Comparison of ENCODE assay signal across 12 cellular contexts in the genomic region with DNA sequence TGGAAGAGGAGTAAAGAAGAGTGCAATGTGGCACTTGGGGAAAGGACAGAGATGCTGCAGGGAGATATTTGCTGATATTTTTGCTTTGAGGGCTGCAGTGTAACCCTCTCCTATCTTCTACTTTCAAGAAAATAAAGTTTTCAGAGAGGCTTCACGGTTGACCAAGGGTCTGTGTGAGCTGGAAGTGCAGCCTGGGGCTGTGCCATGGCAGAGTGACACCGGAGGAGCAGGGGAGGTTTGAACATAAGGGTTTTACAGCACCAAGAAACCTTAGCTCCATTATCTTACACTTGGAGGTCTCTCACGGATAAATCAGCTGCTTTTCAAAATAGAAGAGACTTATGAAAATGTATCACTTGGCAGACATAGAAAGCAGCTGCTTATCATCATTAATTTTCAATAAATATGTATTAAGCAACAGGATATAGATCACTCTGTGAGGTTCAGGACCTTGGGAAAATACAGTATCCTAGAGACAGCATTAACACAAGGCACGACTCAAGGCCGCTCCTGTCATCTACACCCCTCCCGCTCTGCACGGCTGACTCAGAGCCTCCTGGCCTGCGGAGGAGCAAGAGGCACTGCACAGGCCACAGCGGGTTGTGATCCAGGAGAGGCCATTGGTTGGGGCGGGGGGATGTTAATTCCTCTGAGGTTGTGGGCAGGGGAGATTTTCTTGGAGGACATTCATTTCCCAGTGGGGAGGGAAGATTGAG.
A peak's percentile ranks its signal among the peaks of the same experiment; 100 is the strongest.
DNase-seq lines count a peak whose midpoint lies in the region; TF ChIP-seq lines count a peak whose summit lies in the region.
"Had no signal": no experiment of that assay in that cellular context is flagged by ENCODE, and none has a peak within 500 bp of the region (broad histone marks: within the 10 kb centered on the region; RNA-seq: fewer than 3 reads in every experiment).

No MANE protein-coding gene starts in this region.

- TF ChIP-seq POLR2A in breast epithelium (IDR thresholded peaks at IDR 0.05): no peak

- no peaks in the 10 kb centered on the region for H3K27me3 ChIP-seq in breast epithelium

- intact Hi-C loops in breast epithelium (cut with DNase I; ENCODE audit: low total_unique reads): no loop called here

- H3K4me1 Mint-ChIP-seq in HFFc6 (ENCODE audit: low read depth): peaks cover 34% of the 10 kb centered on the region
- H3K4me1 Mint-ChIP-seq: naive B cell had no signal

- peaks cover 2% of the 10 kb centered on the region; the same call in 1 of the 2 replicates for H3K27me3 Mint-ChIP-seq in HFFc6 (ENCODE audit: insufficient read depth)
- H3K27me3 Mint-ChIP-seq: naive B cell had no signal

- H3K36me3 Mint-ChIP-seq in HFFc6 (ENCODE audit: low read depth): no peaks in the 10 kb centered on the region
- H3K36me3 Mint-ChIP-seq: naive B cell had no signal

- no peak overlapping the region for H3K27ac Mint-ChIP-seq in HFFc6
- H3K27ac Mint-ChIP-seq: naive B cell had no signal

- H3K4me1 ChIP-seq in breast epithelium: peaks cover 0 to 4% of the 10 kb centered on the region in 2 donors

- H3K9me3 Mint-ChIP-seq in HFFc6: no peaks in the 10 kb centered on the region

- H3K27ac ChIP-seq in breast epithelium: peak overlapping the region; percentile 65 to 82

- H3K4me3 ChIP-seq in breast epithelium: no peak overlapping the region

- DNase-seq in HFFc6: peak; percentile 75
- no peak for DNase-seq in breast epithelium (ENCODE audit: low spot score in 2 of 2)
- peak; percentile 75 for DNase-seq in islet precursor cell
- DNase-seq in smooth muscle cell of the brain vasculature (ENCODE audit: low read depth, low spot score): peak; percentile 73
- DNase-seq in CD1c-positive myeloid dendritic cell (ENCODE audit: extremely low spot score): no peak
- no peak for DNase-seq in NCI-H345 treated with DMSO at 0.1 percent for 48 hours (lab: John Stamatoyannopoulos, UW; ENCODE audit: unreplicated experiment)
- DNase-seq in SHP77 treated with DMSO at 0.1 percent for 48 hours (lab: John Stamatoyannopoulos, UW): no peak
- DNase-seq in HUDEP-2 (lab: John Stamatoyannopoulos, UW; ENCODE audit: unreplicated experiment in 76 of 76): no peak
- DNase-seq: activated CD4-positive, alpha-beta T cell treated with anti-CD3 and anti-CD28 coated beads, Interleukin-2, amount 50 U/mL, for 4 hours; naive B cell; NCI-H1105; RPMI8226 had no signal

- TF ChIP-seq CTCF in HFFc6 (IDR thresholded peaks at IDR 0.05) (no peak), breast epithelium (IDR thresholded peaks at IDR 0.05) (no peak)

- no peak overlapping the region for H3K4me3 Mint-ChIP-seq in HFFc6
- H3K4me3 Mint-ChIP-seq: naive B cell had no signal

- no peaks in the 10 kb centered on the region for H3K36me3 ChIP-seq in breast epithelium

- no peaks in the 10 kb centered on the region for H3K9me3 ChIP-seq in breast epithelium

Comparison
In these comparisons a context has a peak if more than half of its experiments do, and no peak if none do; other contexts are left out.
1. DNase-seq: peak in HFFc6 (single experiment), islet precursor cell (single experiment) and smooth muscle cell of the brain vasculature (single experiment); none in breast epithelium (0 of 2), CD1c-positive myeloid dendritic cell (single experiment), NCI-H345 treated with DMSO at 0.1 percent for 48 hours (single experiment), SHP77 treated with DMSO at 0.1 percent for 48 hours (single experiment) and HUDEP-2 (0 of 76).